8 cellular contexts compared by ENCODE assay signal in genomic region chr2:64283641-64284371, GRCh38.
A peak's percentile ranks its signal among the peaks of the same experiment; 100 is the strongest.
DNase-seq lines count a peak whose midpoint lies in the region; ATAC-seq and TF ChIP-seq lines count a peak whose summit lies in the region.

No MANE protein-coding gene starts in this region.

- H3K27ac ChIP-seq in PC-3 (ENCODE audit: low read length): no peak overlapping the region
- H3K27ac ChIP-seq in substantia nigra (ENCODE audit: low read depth, low read length, poor library complexity, severe bottlenecking): no peak overlapping the region

- H2AFZ ChIP-seq in PC-3 (ENCODE audit: low read length): no peak overlapping the region

- no peaks in the 10 kb centered on the region for H3K9me3 Mint-ChIP-seq in activated CD8-positive, alpha-beta T cell treated with anti-CD3 and anti-CD28 coated beads for 36 hours
- no peaks in the 10 kb centered on the region for H3K9me3 Mint-ChIP-seq in naive B cell

- H3K4me3 ChIP-seq in PC-3 (ENCODE audit: low read length): no peak overlapping the region

- DNase-seq in activated effector memory CD4-positive, alpha-beta T cell treated with Interleukin-2 at 50 U/mL for 16 hours: peak; percentile 13
- no peak for DNase-seq in activated effector memory CD4-positive, alpha-beta T cell treated with anti-CD3 and anti-CD28 coated beads, Interleukin-2, amount 50 U/mL, for 16 hours
- DNase-seq in activated CD8-positive, alpha-beta T cell treated with anti-CD3 and anti-CD28 coated beads for 36 hours: peak; percentile 17
- DNase-seq in naive B cell (peak; percentile 42), PC-3 (no peak), substantia nigra (lab: John Stamatoyannopoulos, UW) (no peak), epidermal melanocyte (ENCODE audit: insufficient read length, low spot score) (no peak)

- H3K79me2 ChIP-seq in PC-3 (ENCODE audit: low read length): no peaks in the 10 kb centered on the region

- no peaks in the 10 kb centered on the region for H3K9me3 ChIP-seq in PC-3 (ENCODE audit: low read length)

- H3F3A ChIP-seq in PC-3 (ENCODE audit: low read length, unreplicated experiment): no peaks in the 10 kb centered on the region

- no peaks in the 10 kb centered on the region for H3K36me3 Mint-ChIP-seq in activated CD8-positive, alpha-beta T cell treated with anti-CD3 and anti-CD28 coated beads for 36 hours (ENCODE audit: low read depth)
- H3K36me3 Mint-ChIP-seq in naive B cell: no peaks in the 10 kb centered on the region

- no peaks in the 10 kb centered on the region for H3K4me1 Mint-ChIP-seq in activated CD8-positive, alpha-beta T cell treated with anti-CD3 and anti-CD28 coated beads for 36 hours (ENCODE audit: low read depth)
- H3K4me1 Mint-ChIP-seq in naive B cell: no peaks in the 10 kb centered on the region

- no peaks in the 10 kb centered on the region for H3K27me3 Mint-ChIP-seq in activated CD8-positive, alpha-beta T cell treated with anti-CD3 and anti-CD28 coated beads for 36 hours
- no peaks in the 10 kb centered on the region for H3K27me3 Mint-ChIP-seq in naive B cell

- no peak for TF ChIP-seq CTCF in activated CD8-positive, alpha-beta T cell treated with anti-CD3 and anti-CD28 coated beads for 36 hours (IDR thresholded peaks at IDR 0.05)
- no peak for TF ChIP-seq CTCF in PC-3 (conservative IDR thresholded peaks at IDR 0.05; ENCODE audit: low read depth, low read length)

- H3K27ac Mint-ChIP-seq in activated CD8-positive, alpha-beta T cell treated with anti-CD3 and anti-CD28 coated beads for 36 hours: no peak overlapping the region
- H3K27ac Mint-ChIP-seq in naive B cell: no peak overlapping the region

- no peaks in the 10 kb centered on the region for H4K20me1 ChIP-seq in PC-3 (ENCODE audit: low read length)

- no peak overlapping the region for H3K9ac ChIP-seq in PC-3 (ENCODE audit: low read length)

- intact Hi-C loops in activated CD8-positive, alpha-beta T cell treated with anti-CD3 and anti-CD28 coated beads for 36 hours (cut with micrococcal nuclease): no loop called here
- intact Hi-C loops in PC-3 (cut with micrococcal nuclease): no loop called here

- no peak overlapping the region for H3K4me3 Mint-ChIP-seq in activated CD8-positive, alpha-beta T cell treated with anti-CD3 and anti-CD28 coated beads for 36 hours
- no peak overlapping the region for H3K4me3 Mint-ChIP-seq in naive B cell

- ATAC-seq in HG02884 (IDR thresholded peaks at IDR 0.05; ENCODE audit: unreplicated experiment) (peak; percentile 91), naive B cell (ENCODE audit: low read depth in 2 of 2) (peak; percentile 96 to 98), PC-3 (no peak)
- peak; percentile 99 for ATAC-seq in activated CD8-positive, alpha-beta T cell treated with anti-CD3 and anti-CD28 coated beads for 36 hours

- no peaks in the 10 kb centered on the region for H3K9me2 ChIP-seq in PC-3 (replicated peaks; ENCODE audit: low read length)

- no peaks in the 10 kb centered on the region for H3K4me1 ChIP-seq in PC-3 (ENCODE audit: insufficient read depth, low read length)

- CTCF ChIA-PET in activated CD8-positive, alpha-beta T cell treated with anti-CD3 and anti-CD28 coated beads for 36 hours (lab: Charles Lee): no interaction called here
- CTCF ChIA-PET in PC-3 (lab: Charles Lee): no interaction called here

- POLR2A ChIA-PET in activated CD8-positive, alpha-beta T cell treated with anti-CD3 and anti-CD28 coated beads for 36 hours (lab: Charles Lee): interaction anchor here (1.0 to 1.3 kb wide), 2 partner anchors 22 to 44 kb away, joined by 3 read pairs; no protein-coding TSS in a partner anchor
- POLR2A ChIA-PET in PC-3 (lab: Charles Lee; ENCODE audit: unreplicated experiment): no interaction called here

- no peak overlapping the region for H3K4me2 ChIP-seq in PC-3 (ENCODE audit: low read length)

- no TSS peak for BruUV-seq in PC-3 (replicated peaks; lab: Mats Ljungman, UMichigan)

- 0 out of 2 replicates have a peak, but pooled peaks cover 14% of the 10 kb centered on the region for H3K27me3 ChIP-seq in PC-3 (ENCODE audit: low read length)

- no peaks in the 10 kb centered on the region for H3K36me3 ChIP-seq in PC-3 (ENCODE audit: low read depth, low read length)

Comparison
In these comparisons a context has a peak if more than half of its experiments do, and no peak if none do; other contexts are left out.
1. DNase-seq: peak in activated effector memory CD4-positive, alpha-beta T cell treated with Interleukin-2 at 50 U/mL for 16 hours (single experiment), activated CD8-positive, alpha-beta T cell treated with anti-CD3 and anti-CD28 coated beads for 36 hours (single experiment) and naive B cell (single experiment); none in activated effector memory CD4-positive, alpha-beta T cell treated with anti-CD3 and anti-CD28 coated beads, Interleukin-2, amount 50 U/mL, for 16 hours (single experiment), PC-3 (single experiment), substantia nigra (0 of 49) and epidermal melanocyte (single experiment).